ENCODE assay signal across 2 cellular contexts in the genomic region with DNA sequence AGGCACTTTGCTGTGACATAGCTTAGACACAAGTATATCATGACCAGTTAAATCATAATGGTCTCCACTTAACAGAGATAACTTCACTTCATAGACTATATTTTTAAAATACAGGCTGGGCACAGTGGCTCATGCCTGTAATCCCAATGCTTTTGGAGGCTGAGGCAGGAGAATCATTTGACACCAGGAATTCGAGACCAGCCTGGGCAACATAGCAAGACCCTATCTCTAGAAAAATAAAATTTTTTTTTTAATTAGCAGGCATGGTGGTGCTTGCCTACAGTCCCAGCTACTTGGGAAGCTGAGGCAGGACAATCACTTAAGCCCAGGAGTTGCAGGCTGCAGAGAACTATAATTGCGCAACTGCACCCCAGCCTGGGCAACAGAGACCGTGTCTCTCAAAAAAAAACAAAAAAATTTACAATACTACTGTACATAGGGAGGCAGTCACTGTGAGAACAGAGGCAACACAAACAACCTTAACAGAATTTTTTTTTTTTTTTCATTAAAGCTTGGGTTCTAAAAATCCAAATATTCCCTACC.
A peak's percentile ranks its signal among the peaks of the same experiment; 100 is the strongest.
TF ChIP-seq lines count a peak whose summit lies in the region.

No MANE protein-coding gene starts in this region.

TF ChIP-seq in IMR-90, 13 proteins besides CTCF, POLR2A, EP300 and RAD21:
- TF ChIP-seq CHD1 (IDR thresholded peaks at IDR 0.05; ENCODE audit: low read depth, low read length) (no peak), NFE2L2 (IDR thresholded peaks at IDR 0.05; ENCODE audit: low read depth, low read length) (no peak), CEBPB (IDR thresholded peaks at IDR 0.05; ENCODE audit: low read depth, low read length) (peak; percentile 74)
- TF ChIP-seq, protein P1, sequence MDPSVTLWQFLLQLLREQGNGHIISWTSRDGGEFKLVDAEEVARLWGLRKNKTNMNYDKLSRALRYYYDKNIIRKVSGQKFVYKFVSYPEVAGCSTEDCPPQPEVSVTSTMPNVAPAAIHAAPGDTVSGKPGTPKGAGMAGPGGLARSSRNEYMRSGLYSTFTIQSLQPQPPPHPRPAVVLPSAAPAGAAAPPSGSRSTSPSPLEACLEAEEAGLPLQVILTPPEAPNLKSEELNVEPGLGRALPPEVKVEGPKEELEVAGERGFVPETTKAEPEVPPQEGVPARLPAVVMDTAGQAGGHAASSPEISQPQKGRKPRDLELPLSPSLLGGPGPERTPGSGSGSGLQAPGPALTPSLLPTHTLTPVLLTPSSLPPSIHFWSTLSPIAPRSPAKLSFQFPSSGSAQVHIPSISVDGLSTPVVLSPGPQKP (IDR thresholded peaks at IDR 0.05; ENCODE audit: borderline replicate concordance, low read depth, low read length) = no peak

TF ChIP-seq in K562, 482 proteins besides CTCF, POLR2A, EP300 and RAD21:
- TF ChIP-seq ZKSCAN3 (CRISPR knock-in tag; IDR thresholded peaks at IDR 0.05) (no peak), CEBPG (CRISPR knock-in tag; IDR thresholded peaks at IDR 0.05) (peak; percentile 61), CEBPG (tag; conservative IDR thresholded peaks at IDR 0.05 in 1 of 2, IDR thresholded peaks at IDR 0.05 in 1 of 2) (peak; percentile 61 to 91), ZNF121 (CRISPR knock-in tag; conservative IDR thresholded peaks at IDR 0.05) (peak; percentile 79), CEBPB (tag; IDR thresholded peaks at IDR 0.05) (peak; percentile 93), ZNF24 (IDR thresholded peaks at IDR 0.05) (no peak), ZNF780A (CRISPR knock-in tag; IDR thresholded peaks at IDR 0.05) (no peak), BRD4 (IDR thresholded peaks at IDR 0.05) (no peak), BRF1 (IDR thresholded peaks at IDR 0.05; ENCODE audit: borderline replicate concordance, extremely low read depth, insufficient read length) (no peak), NFATC3 (IDR thresholded peaks at IDR 0.05) (no peak), ZNF263 (CRISPR knock-in tag; IDR thresholded peaks at IDR 0.05; ENCODE audit: borderline replicate concordance) (no peak), ZBTB1 (CRISPR knock-in tag; IDR thresholded peaks at IDR 0.05; ENCODE audit: borderline replicate concordance, low read depth) (no peak), ZNF124 (CRISPR knock-in tag; IDR thresholded peaks at IDR 0.05) (no peak), KDM5B (IDR thresholded peaks at IDR 0.05; ENCODE audit: insufficient replicate concordance, low read depth, low read length) (no peak), BRCA1 (IDR thresholded peaks at IDR 0.05) (no peak), BRCA1 (CRISPR knock-in tag; IDR thresholded peaks at IDR 0.05) (no peak), RHOXF2B (CRISPR knock-in tag; conservative IDR thresholded peaks at IDR 0.05) (no peak), IRF2 (CRISPR knock-in tag; IDR thresholded peaks at IDR 0.05) (no peak), ZNF174 (CRISPR knock-in tag; IDR thresholded peaks at IDR 0.05) (no peak), BRD9 (IDR thresholded peaks at IDR 0.05; ENCODE audit: low read depth, partially characterized antibody) (no peak), NFYB (IDR thresholded peaks at IDR 0.05; ENCODE audit: extremely low read depth, insufficient read length) (no peak), ETS2 (tag; IDR thresholded peaks at IDR 0.05; ENCODE audit: borderline replicate concordance, poor library complexity, severe bottlenecking) (no peak), HDAC2 (IDR thresholded peaks at IDR 0.05) (no peak), NR2C2 (CRISPR knock-in tag; IDR thresholded peaks at IDR 0.05) (no peak), NR2C2 (tag; IDR thresholded peaks at IDR 0.05) (no peak), ZNF197 (CRISPR knock-in tag; IDR thresholded peaks at IDR 0.05; ENCODE audit: low read depth) (no peak), RBM25 (IDR thresholded peaks at IDR 0.05; ENCODE audit: low read depth, low read length, severe bottlenecking) (peak; percentile 28), PTTG1 (tag; IDR thresholded peaks at IDR 0.05; ENCODE audit: low read depth) (no peak)
- TF ChIP-seq, protein P2, sequence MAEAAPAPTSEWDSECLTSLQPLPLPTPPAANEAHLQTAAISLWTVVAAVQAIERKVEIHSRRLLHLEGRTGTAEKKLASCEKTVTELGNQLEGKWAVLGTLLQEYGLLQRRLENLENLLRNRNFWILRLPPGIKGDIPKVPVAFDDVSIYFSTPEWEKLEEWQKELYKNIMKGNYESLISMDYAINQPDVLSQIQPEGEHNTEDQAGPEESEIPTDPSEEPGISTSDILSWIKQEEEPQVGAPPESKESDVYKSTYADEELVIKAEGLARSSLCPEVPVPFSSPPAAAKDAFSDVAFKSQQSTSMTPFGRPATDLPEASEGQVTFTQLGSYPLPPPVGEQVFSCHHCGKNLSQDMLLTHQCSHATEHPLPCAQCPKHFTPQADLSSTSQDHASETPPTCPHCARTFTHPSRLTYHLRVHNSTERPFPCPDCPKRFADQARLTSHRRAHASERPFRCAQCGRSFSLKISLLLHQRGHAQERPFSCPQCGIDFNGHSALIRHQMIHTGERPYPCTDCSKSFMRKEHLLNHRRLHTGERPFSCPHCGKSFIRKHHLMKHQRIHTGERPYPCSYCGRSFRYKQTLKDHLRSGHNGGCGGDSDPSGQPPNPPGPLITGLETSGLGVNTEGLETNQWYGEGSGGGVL (CRISPR knock-in tag; IDR thresholded peaks at IDR 0.05) = no peak
- TF ChIP-seq, protein P3, sequence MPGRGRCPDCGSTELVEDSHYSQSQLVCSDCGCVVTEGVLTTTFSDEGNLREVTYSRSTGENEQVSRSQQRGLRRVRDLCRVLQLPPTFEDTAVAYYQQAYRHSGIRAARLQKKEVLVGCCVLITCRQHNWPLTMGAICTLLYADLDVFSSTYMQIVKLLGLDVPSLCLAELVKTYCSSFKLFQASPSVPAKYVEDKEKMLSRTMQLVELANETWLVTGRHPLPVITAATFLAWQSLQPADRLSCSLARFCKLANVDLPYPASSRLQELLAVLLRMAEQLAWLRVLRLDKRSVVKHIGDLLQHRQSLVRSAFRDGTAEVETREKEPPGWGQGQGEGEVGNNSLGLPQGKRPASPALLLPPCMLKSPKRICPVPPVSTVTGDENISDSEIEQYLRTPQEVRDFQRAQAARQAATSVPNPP (IDR thresholded peaks at IDR 0.05; ENCODE audit: borderline replicate concordance, insufficient read depth, insufficient read length) = no peak
- TF ChIP-seq, protein P4, sequence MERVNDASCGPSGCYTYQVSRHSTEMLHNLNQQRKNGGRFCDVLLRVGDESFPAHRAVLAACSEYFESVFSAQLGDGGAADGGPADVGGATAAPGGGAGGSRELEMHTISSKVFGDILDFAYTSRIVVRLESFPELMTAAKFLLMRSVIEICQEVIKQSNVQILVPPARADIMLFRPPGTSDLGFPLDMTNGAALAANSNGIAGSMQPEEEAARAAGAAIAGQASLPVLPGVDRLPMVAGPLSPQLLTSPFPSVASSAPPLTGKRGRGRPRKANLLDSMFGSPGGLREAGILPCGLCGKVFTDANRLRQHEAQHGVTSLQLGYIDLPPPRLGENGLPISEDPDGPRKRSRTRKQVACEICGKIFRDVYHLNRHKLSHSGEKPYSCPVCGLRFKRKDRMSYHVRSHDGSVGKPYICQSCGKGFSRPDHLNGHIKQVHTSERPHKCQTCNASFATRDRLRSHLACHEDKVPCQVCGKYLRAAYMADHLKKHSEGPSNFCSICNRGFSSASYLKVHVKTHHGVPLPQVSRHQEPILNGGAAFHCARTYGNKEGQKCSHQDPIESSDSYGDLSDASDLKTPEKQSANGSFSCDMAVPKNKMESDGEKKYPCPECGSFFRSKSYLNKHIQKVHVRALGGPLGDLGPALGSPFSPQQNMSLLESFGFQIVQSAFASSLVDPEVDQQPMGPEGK (CRISPR knock-in tag; IDR thresholded peaks at IDR 0.05; ENCODE audit: borderline replicate concordance) = no peak
- TF ChIP-seq, protein P5, sequence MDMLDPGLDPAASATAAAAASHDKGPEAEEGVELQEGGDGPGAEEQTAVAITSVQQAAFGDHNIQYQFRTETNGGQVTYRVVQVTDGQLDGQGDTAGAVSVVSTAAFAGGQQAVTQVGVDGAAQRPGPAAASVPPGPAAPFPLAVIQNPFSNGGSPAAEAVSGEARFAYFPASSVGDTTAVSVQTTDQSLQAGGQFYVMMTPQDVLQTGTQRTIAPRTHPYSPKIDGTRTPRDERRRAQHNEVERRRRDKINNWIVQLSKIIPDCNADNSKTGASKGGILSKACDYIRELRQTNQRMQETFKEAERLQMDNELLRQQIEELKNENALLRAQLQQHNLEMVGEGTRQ (CRISPR knock-in tag; IDR thresholded peaks at IDR 0.05) = no peak
- TF ChIP-seq, protein P6, sequence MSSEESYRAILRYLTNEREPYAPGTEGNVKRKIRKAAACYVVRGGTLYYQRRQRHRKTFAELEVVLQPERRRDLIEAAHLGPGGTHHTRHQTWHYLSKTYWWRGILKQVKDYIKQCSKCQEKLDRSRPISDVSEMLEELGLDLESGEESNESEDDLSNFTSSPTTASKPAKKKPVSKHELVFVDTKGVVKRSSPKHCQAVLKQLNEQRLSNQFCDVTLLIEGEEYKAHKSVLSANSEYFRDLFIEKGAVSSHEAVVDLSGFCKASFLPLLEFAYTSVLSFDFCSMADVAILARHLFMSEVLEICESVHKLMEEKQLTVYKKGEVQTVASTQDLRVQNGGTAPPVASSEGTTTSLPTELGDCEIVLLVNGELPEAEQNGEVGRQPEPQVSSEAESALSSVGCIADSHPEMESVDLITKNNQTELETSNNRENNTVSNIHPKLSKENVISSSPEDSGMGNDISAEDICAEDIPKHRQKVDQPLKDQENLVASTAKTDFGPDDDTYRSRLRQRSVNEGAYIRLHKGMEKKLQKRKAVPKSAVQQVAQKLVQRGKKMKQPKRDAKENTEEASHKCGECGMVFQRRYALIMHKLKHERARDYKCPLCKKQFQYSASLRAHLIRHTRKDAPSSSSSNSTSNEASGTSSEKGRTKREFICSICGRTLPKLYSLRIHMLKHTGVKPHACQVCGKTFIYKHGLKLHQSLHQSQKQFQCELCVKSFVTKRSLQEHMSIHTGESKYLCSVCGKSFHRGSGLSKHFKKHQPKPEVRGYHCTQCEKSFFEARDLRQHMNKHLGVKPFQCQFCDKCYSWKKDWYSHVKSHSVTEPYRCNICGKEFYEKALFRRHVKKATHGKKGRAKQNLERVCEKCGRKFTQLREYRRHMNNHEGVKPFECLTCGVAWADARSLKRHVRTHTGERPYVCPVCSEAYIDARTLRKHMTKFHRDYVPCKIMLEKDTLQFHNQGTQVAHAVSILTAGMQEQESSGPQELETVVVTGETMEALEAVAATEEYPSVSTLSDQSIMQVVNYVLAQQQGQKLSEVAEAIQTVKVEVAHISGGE (CRISPR knock-in tag; IDR thresholded peaks at IDR 0.05) = no peak
- TF ChIP-seq, protein P7, sequence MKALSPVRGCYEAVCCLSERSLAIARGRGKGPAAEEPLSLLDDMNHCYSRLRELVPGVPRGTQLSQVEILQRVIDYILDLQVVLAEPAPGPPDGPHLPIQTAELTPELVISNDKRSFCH (CRISPR knock-in tag; IDR thresholded peaks at IDR 0.05) = no peak
- TF ChIP-seq, protein P7 (tag; IDR thresholded peaks at IDR 0.05) = no peak
- TF ChIP-seq, protein P8, sequence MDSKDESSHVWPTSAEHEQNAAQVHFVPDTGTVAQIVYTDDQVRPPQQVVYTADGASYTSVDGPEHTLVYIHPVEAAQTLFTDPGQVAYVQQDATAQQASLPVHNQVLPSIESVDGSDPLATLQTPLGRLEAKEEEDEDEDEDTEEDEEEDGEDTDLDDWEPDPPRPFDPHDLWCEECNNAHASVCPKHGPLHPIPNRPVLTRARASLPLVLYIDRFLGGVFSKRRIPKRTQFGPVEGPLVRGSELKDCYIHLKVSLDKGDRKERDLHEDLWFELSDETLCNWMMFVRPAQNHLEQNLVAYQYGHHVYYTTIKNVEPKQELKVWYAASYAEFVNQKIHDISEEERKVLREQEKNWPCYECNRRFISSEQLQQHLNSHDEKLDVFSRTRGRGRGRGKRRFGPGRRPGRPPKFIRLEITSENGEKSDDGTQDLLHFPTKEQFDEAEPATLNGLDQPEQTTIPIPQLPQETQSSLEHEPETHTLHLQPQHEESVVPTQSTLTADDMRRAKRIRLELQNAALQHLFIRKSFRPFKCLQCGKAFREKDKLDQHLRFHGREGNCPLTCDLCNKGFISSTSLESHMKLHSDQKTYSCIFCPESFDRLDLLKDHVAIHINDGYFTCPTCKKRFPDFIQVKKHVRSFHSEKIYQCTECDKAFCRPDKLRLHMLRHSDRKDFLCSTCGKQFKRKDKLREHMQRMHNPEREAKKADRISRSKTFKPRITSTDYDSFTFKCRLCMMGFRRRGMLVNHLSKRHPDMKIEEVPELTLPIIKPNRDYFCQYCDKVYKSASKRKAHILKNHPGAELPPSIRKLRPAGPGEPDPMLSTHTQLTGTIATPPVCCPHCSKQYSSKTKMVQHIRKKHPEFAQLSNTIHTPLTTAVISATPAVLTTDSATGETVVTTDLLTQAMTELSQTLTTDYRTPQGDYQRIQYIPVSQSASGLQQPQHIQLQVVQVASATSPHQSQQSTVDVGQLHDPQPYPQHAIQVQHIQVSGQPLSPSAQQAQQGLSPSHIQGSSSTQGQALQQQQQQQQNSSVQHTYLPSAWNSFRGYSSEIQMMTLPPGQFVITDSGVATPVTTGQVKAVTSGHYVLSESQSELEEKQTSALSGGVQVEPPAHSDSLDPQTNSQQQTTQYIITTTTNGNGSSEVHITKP (IDR thresholded peaks at IDR 0.05; ENCODE audit: partially characterized antibody) = no peak
TF ChIP-seq in K562: peak in this region for 4.
